Comparison of ENCODE assay signal across 25 cellular contexts in genomic region chr13:73329355-73329754, GRCh38.
"Had no signal": no experiment of that assay in that cellular context is flagged by ENCODE, and none has a peak within 500 bp of the region (broad histone marks: within the 10 kb centered on the region; RNA-seq: fewer than 3 reads in every experiment).

No MANE protein-coding gene starts in this region.

- H3K4me3 ChIP-seq: ascending aorta, breast epithelium, cardiac muscle cell, colonic mucosa, esophagus squamous epithelium, gastroesophageal sphincter, heart right ventricle had no signal

- H3K27me3 ChIP-seq: ascending aorta, breast epithelium, cardiac muscle cell, colonic mucosa, esophagus squamous epithelium, gastroesophageal sphincter, heart right ventricle had no signal

- DNase-seq: activated CD4-positive, alpha-beta memory T cell treated with anti-CD3 and anti-CD28 coated beads, Interleukin-2, amount 10 ng/mL, durations not matched to agents 7 days and 5 days; activated CD4-positive, alpha-beta T cell treated with anti-CD3 and anti-CD28 coated beads for 1 hour; activated CD4-positive, alpha-beta T cell treated with anti-CD3 and anti-CD28 coated beads for 4 hours; activated CD4-positive, alpha-beta T cell treated with anti-CD3 and anti-CD28 coated beads, Interleukin-2, amount 10 ng/mL, durations not matched to agents 7 days and 5 days; activated CD4-positive, alpha-beta T cell treated with anti-CD3 and anti-CD28 coated beads, Interleukin-2, amount 50 U/mL, for 4 hours; activated CD8-positive, alpha-beta memory T cell treated with anti-CD3 and anti-CD28 coated beads, Interleukin-2, amount 50 U/mL, for 48 hours; activated gamma-delta T cell; activated naive CD4-positive, alpha-beta T cell; activated naive CD4-positive, alpha-beta T cell treated with anti-CD3 and anti-CD28 coated beads, Interleukin-2, amount 10 ng/mL, durations not matched to agents 7 days and 5 days; activated naive CD8-positive, alpha-beta T cell treated with anti-CD3 and anti-CD28 coated beads, Interleukin-2, amount 10 ng/mL, durations not matched to agents 7 days and 5 days; activated T-cell treated with anti-CD3 and anti-CD28 coated beads for 4 hours; activated T-cell treated with anti-CD3 and anti-CD28 coated beads, Interleukin-2, amount 50 U/mL, for 24 hours; activated T-cell treated with anti-CD3 and anti-CD28 coated beads, Interleukin-2, amount 50 U/mL, for 72 hours; central memory CD4-positive, alpha-beta T cell; cerebellar nuclear complex; colonic mucosa; effector CD8-positive, alpha-beta T cell; esophagus squamous epithelium; foreskin melanocyte; heart right ventricle; T-helper 17 cell had no signal

- H3K36me3 ChIP-seq: ascending aorta, breast epithelium, cardiac muscle cell, colonic mucosa, esophagus squamous epithelium, gastroesophageal sphincter, heart right ventricle had no signal
